Comparison of ENCODE assay signal across 1 cellular context in genomic region chr10:44465430-44466115, GRCh38.
TF ChIP-seq lines count a peak whose summit lies in the region.

No MANE protein-coding gene starts in this region.

TF ChIP-seq in H1, 55 proteins besides CTCF, POLR2A, EP300 and RAD21 (continued from another document):
- no peak for TF ChIP-seq E2F6 (IDR thresholded peaks at IDR 0.05)
- TF ChIP-seq SAP30 (IDR thresholded peaks at IDR 0.05; ENCODE audit: insufficient read depth, insufficient replicate concordance, low read length), result no peak
- TF ChIP-seq CBX8 (IDR thresholded peaks at IDR 0.05; ENCODE audit: borderline replicate concordance, low read depth, low read length), result no peak
- no peak for TF ChIP-seq TCF12 (IDR thresholded peaks at IDR 0.05; ENCODE audit: low read depth, low read length)
- TF ChIP-seq JUN (IDR thresholded peaks at IDR 0.05; ENCODE audit: low read depth, low read length), result no peak
- no peak for TF ChIP-seq PHF8 (conservative IDR thresholded peaks at IDR 0.05; ENCODE audit: low read depth, low read length)
- no peak for TF ChIP-seq GABPA (IDR thresholded peaks at IDR 0.05; ENCODE audit: borderline replicate concordance, insufficient read depth, low read length)
TF ChIP-seq in H1: peak in this region for 0.
